1 cellular context compared by ENCODE assay signal in genomic region chr5:143217804-143218160, GRCh38.
TF ChIP-seq lines count a peak whose summit lies in the region.

No MANE protein-coding gene starts in this region.

TF ChIP-seq in GM23338, 12 proteins besides CTCF, POLR2A, EP300 and RAD21 (continued from another document):
- TF ChIP-seq REST (IDR thresholded peaks at IDR 0.05; ENCODE audit: unreplicated experiment): no peak
- no peak for TF ChIP-seq POLR2AphosphoS5 (IDR thresholded peaks at IDR 0.05; ENCODE audit: low read depth)
- no peak for TF ChIP-seq ZNF462 (CRISPR knock-in tag; IDR thresholded peaks at IDR 0.05)
- no peak for TF ChIP-seq ZNF331 (CRISPR knock-in tag; IDR thresholded peaks at IDR 0.05; ENCODE audit: low read depth)
- no peak for TF ChIP-seq NANOG (IDR thresholded peaks at IDR 0.05; ENCODE audit: borderline replicate concordance)
TF ChIP-seq in GM23338: peak in this region for 0.
